2 cellular contexts compared by ENCODE assay signal in the genomic region with DNA sequence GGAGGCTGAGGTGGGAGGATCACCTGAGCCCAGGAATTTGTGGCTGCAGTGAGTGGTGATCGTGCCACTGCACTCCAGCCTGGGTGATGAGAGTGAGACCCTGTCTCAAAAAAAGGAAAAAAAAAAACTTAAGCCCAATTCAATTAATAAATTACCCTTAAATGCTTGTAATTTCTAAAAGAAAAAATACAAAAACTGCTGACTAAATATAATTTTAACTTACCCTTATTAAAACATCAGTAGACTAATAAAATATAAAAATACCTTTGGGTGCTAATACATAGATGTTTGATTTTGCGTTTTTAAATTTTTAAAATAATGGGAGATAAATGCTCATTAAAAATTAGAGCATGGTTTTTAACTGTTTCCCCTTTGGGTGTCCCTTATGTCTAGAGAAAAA.
TF ChIP-seq lines count a peak whose summit lies in the region.

No MANE protein-coding gene starts in this region.

TF ChIP-seq in IMR-90, 13 proteins besides CTCF, POLR2A, EP300 and RAD21:
- TF ChIP-seq MAFK (IDR thresholded peaks at IDR 0.05; ENCODE audit: low read depth, low read length) = peak; percentile 61
- TF ChIP-seq, protein P1, sequence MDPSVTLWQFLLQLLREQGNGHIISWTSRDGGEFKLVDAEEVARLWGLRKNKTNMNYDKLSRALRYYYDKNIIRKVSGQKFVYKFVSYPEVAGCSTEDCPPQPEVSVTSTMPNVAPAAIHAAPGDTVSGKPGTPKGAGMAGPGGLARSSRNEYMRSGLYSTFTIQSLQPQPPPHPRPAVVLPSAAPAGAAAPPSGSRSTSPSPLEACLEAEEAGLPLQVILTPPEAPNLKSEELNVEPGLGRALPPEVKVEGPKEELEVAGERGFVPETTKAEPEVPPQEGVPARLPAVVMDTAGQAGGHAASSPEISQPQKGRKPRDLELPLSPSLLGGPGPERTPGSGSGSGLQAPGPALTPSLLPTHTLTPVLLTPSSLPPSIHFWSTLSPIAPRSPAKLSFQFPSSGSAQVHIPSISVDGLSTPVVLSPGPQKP (IDR thresholded peaks at IDR 0.05; ENCODE audit: borderline replicate concordance, low read depth, low read length) = no peak
TF ChIP-seq in IMR-90: peak in this region for 1.

TF ChIP-seq in K562, 482 proteins besides CTCF, POLR2A, EP300 and RAD21:
- no peak for TF ChIP-seq TBP (optimal IDR thresholded peaks at IDR 0.05; ENCODE audit: low read depth, low read length)
- TF ChIP-seq RFX5 (IDR thresholded peaks at IDR 0.05; ENCODE audit: low read depth, low read length) = no peak
- TF ChIP-seq C11orf30 (IDR thresholded peaks at IDR 0.05; ENCODE audit: low read depth) = peak; percentile 50; the same call in 1 of the 2 replicates
- TF ChIP-seq ZNF316 (IDR thresholded peaks at IDR 0.05) = peak; percentile 78
- no peak for TF ChIP-seq SUPT5H (IDR thresholded peaks at IDR 0.05)
- no peak for TF ChIP-seq SRF (CRISPR knock-in tag; IDR thresholded peaks at IDR 0.05)
- TF ChIP-seq, protein P2, sequence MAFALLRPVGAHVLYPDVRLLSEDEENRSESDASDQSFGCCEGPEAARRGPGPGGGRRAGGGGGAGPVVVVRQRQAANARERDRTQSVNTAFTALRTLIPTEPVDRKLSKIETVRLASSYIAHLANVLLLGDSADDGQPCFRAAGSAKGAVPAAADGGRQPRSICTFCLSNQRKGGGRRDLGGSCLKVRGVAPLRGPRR (CRISPR knock-in tag; IDR thresholded peaks at IDR 0.05) = no peak
- no peak for TF ChIP-seq HEY1 (CRISPR knock-in tag; IDR thresholded peaks at IDR 0.05; ENCODE audit: borderline replicate concordance)
